In the genomic region with DNA sequence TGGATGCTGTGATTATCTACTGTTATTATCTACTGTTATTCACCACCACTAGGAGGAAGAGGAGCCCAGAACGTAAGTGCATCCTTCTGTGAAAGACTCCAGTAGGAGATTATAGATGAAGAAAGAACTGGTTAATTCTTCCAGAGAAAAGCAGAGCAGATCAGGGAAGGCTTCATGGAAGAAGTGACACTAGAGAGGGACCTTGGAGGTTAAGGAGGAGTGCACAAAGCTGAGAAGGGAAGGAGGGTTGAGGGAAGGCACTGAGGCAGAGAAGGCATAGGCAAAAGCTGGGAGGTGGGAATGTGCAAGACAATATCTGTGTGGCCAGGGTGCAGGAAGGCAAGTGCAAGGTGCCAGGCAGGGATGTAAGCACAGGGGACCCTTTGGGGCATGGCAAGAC, we compare ENCODE assay signal across 1 cellular context.
TF ChIP-seq lines count a peak whose summit lies in the region.

No MANE protein-coding gene starts in this region.

TF ChIP-seq in K562, 482 proteins besides CTCF, POLR2A, EP300 and RAD21:
- TF ChIP-seq ZFP36 (IDR thresholded peaks at IDR 0.05; ENCODE audit: low read depth, low read length, partially characterized antibody) (peak; percentile 90), CTBP1 (IDR thresholded peaks at IDR 0.05; ENCODE audit: borderline replicate concordance) (no peak)
